11 cellular contexts compared by ENCODE assay signal in the genomic region with DNA sequence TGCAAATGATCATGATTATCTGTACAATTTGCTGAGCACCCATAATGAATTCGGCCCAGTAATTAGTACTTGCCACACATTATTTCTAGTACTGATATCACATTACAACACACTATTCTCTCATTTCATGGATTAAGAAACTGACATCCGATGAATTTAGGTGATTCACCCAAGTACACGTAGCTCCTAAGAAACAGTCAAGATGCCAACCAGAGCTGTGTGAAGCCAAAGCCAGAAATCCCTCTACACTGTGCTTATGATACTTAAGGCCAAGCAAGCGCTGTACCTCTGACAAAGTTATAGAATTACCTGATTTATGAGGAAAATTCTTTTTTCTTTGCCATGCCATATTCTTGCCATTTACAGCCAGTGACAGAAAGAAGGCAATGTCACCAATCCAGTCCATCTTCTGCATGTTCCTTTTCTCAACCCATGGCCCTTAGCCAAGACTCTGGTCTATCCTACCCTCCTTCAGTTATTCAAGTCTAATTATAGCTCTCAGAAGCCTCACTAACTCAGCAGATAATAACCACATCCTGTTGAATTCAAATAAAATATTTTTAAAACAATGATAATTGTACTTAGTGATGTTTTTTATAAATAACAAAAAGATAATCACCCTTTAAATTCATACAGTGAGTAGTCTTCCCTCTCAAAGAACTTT.
DNase-seq lines count a peak whose midpoint lies in the region; ATAC-seq and TF ChIP-seq lines count a peak whose summit lies in the region.
"Had no signal": no experiment of that assay in that cellular context is flagged by ENCODE, and none has a peak within 500 bp of the region (broad histone marks: within the 10 kb centered on the region; RNA-seq: fewer than 3 reads in every experiment).

No MANE protein-coding gene starts in this region.

- in situ Hi-C loops in astrocyte of the spinal cord (cut with HindIII; ENCODE audit: low sequenced_read_pairs), result no loop called here

- peak overlapping the region; percentile 35 for H3K4me2 ChIP-seq in skeletal muscle satellite cell (ENCODE audit: low read length)

- H3K36me3 ChIP-seq in skeletal muscle satellite cell (ENCODE audit: insufficient read depth, low read length), result no peaks in the 10 kb centered on the region
- H3K36me3 ChIP-seq: transverse colon had no signal

- H3K9me3 ChIP-seq in skeletal muscle satellite cell (replicated peaks; ENCODE audit: low read length), result no peaks in the 10 kb centered on the region
- H3K9me3 ChIP-seq: transverse colon had no signal

- TF ChIP-seq CTCF in astrocyte of the spinal cord (IDR thresholded peaks at IDR 0.05; ENCODE audit: low read depth, low read length), result no peak

- H3K9me3 Mint-ChIP-seq in activated CD4-positive, alpha-beta T cell treated with anti-CD3 and anti-CD28 coated beads, Interleukin-2, amount 10 ng/mL, durations not matched to agents 24 days and 14 days, result peaks cover 13% of the 10 kb centered on the region

- H3K36me3 Mint-ChIP-seq in activated CD4-positive, alpha-beta T cell treated with anti-CD3 and anti-CD28 coated beads, Interleukin-2, amount 10 ng/mL, durations not matched to agents 24 days and 14 days (ENCODE audit: low read depth), result peaks cover 1% of the 10 kb centered on the region

- peak overlapping the region; percentile 42 for H3K4me3 Mint-ChIP-seq in activated CD4-positive, alpha-beta T cell treated with anti-CD3 and anti-CD28 coated beads, Interleukin-2, amount 10 ng/mL, durations not matched to agents 24 days and 14 days

- intact Hi-C loops in activated CD4-positive, alpha-beta T cell treated with anti-CD3 and anti-CD28 coated beads, Interleukin-2, amount 10 ng/mL, durations not matched to agents 24 days and 14 days (cut with micrococcal nuclease), result no loop called here

- no peaks in the 10 kb centered on the region for H3K27me3 ChIP-seq in skeletal muscle satellite cell (ENCODE audit: control insufficient read depth, insufficient read depth, low read length)
- H3K27me3 ChIP-seq: transverse colon had no signal

- H3K4me3 ChIP-seq in astrocyte of the spinal cord (ENCODE audit: low read depth, low read length) (no peak overlapping the region), skeletal muscle satellite cell (ENCODE audit: low read length) (peak overlapping the region; percentile 50)
- H3K4me3 ChIP-seq: coronary artery, transverse colon had no signal

- H3K4me1 ChIP-seq in skeletal muscle satellite cell (ENCODE audit: control insufficient read depth, insufficient read depth, low read length), result peaks cover 14% of the 10 kb centered on the region

- ATAC-seq in GM21786 (IDR thresholded peaks at IDR 0.05; ENCODE audit: unreplicated experiment), result no peak
- no peak for ATAC-seq in GM18870 (IDR thresholded peaks at IDR 0.05; ENCODE audit: unreplicated experiment)
- no peak for ATAC-seq in GM21528 (IDR thresholded peaks at IDR 0.05; ENCODE audit: low FRiP score, unreplicated experiment)

- H3K4me1 Mint-ChIP-seq in activated CD4-positive, alpha-beta T cell treated with anti-CD3 and anti-CD28 coated beads, Interleukin-2, amount 10 ng/mL, durations not matched to agents 24 days and 14 days, result peaks cover 24% of the 10 kb centered on the region

- no peaks in the 10 kb centered on the region for H3K27me3 Mint-ChIP-seq in activated CD4-positive, alpha-beta T cell treated with anti-CD3 and anti-CD28 coated beads, Interleukin-2, amount 10 ng/mL, durations not matched to agents 24 days and 14 days

- H3K9ac ChIP-seq in skeletal muscle satellite cell (ENCODE audit: low read depth, low read length), result peak overlapping the region; percentile 51

- no peak for DNase-seq in activated CD4-positive, alpha-beta T cell treated with anti-CD3 and anti-CD28 coated beads, Interleukin-2, amount 10 ng/mL, durations not matched to agents 24 days and 14 days
- no peak for DNase-seq in activated CD4-positive, alpha-beta T cell treated with anti-CD3 and anti-CD28 coated beads for 1 hour
- DNase-seq in NOMO-1 (lab: John Stamatoyannopoulos, UW; ENCODE audit: unreplicated experiment in 2 of 2) (peak; percentile 73 to 84), astrocyte of the spinal cord (ENCODE audit: low read depth, low spot score) (peak; percentile 36)
- DNase-seq: stimulated activated CD4-positive, alpha-beta T cell treated with anti-CD3 and anti-CD28 coated beads, Interleukin-4, amount 100 ng/mL, for 1 hour; transverse colon had no signal

- H3K27ac Mint-ChIP-seq in activated CD4-positive, alpha-beta T cell treated with anti-CD3 and anti-CD28 coated beads, Interleukin-2, amount 10 ng/mL, durations not matched to agents 24 days and 14 days, result no peak overlapping the region

Comparison
In these comparisons a context has a peak if more than half of its experiments do, and no peak if none do; other contexts are left out.
1. DNase-seq: peak in NOMO-1 (2 of 2) and astrocyte of the spinal cord (single experiment); none in activated CD4-positive, alpha-beta T cell treated with anti-CD3 and anti-CD28 coated beads, Interleukin-2, amount 10 ng/mL, durations not matched to agents 24 days and 14 days (single experiment) and activated CD4-positive, alpha-beta T cell treated with anti-CD3 and anti-CD28 coated beads for 1 hour (single experiment).